Comparison of ENCODE assay signal across 9 cellular contexts in the genomic region with DNA sequence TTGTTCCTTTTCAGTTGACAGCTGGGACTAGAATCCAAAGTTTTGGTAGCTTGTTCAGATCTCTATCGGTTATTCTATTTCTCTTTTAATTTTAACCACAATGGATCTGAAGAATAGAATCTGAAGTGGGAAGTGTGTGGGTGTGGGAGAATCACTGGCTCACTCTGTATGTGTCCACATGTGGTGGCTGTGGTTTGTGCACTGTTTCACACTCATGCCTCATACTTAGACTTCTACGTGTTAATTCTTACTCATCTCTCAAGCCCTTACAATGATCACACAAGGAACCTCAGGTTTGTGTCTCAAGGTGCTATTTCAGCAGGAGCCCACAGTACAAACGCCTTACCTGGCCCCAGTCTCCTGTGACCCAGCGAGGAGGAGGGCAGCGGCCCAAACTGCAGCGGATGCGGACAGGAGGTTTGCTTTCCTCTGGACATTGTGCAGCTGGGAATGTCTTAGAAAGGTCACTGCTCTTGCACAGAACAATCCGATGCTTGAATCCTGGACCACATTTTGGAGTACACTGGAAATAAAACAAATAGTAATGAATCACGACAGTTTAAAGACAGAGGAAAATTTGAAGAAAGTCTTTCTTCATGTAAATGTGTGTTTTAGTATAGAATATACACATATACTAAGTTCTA.
DNase-seq lines count a peak whose midpoint lies in the region; ATAC-seq and TF ChIP-seq lines count a peak whose summit lies in the region.
"Had no signal": no experiment of that assay in that cellular context is flagged by ENCODE, and none has a peak within 500 bp of the region (broad histone marks: within the 10 kb centered on the region; RNA-seq: fewer than 3 reads in every experiment).

No MANE protein-coding gene starts in this region.

- H3K9me3 Mint-ChIP-seq in mesothelial cell of epicardium: no peaks in the 10 kb centered on the region

- H3K27me3 Mint-ChIP-seq in mesothelial cell of epicardium (ENCODE audit: low read depth): no peaks in the 10 kb centered on the region

- H3K27ac Mint-ChIP-seq in mesothelial cell of epicardium: no peak overlapping the region

- H3K4me1 Mint-ChIP-seq in mesothelial cell of epicardium: no peaks in the 10 kb centered on the region

- H3K4me3 Mint-ChIP-seq in mesothelial cell of epicardium: no peak overlapping the region

- peak; percentile 98 for ATAC-seq in HG03103 (IDR thresholded peaks at IDR 0.05; ENCODE audit: low read depth, unreplicated experiment)

- DNase-seq in NK-92 treated with Interleukin-12 subunit alpha and Interleukin-12 subunit beta, amount 100 ng/mL, for 24 hours (lab: John Stamatoyannopoulos, UW): peak; percentile 12
- DNase-seq in NK-92 (lab: John Stamatoyannopoulos, UW; ENCODE audit: unreplicated experiment) (no peak), amniotic epithelial cell (ENCODE audit: low read depth) (peak; percentile 55), NCI-H1930 (lab: John Stamatoyannopoulos, UW) (no peak), NCI-H524 treated with DMSO at 0.1 percent for 48 hours (lab: John Stamatoyannopoulos, UW) (no peak), mesothelial cell of epicardium (ENCODE audit: low spot score in 2 of 2, unreplicated experiment in 2 of 2) (no peak)
- peak; percentile 3 to 21 for DNase-seq in stimulated activated CD8-positive, alpha-beta memory T cell treated with anti-CD3 and anti-CD28 coated beads, Interleukin-7, amount 100 ng/mL, for 4 hours (ENCODE audit: low read depth in 2 of 2)
- DNase-seq: 8988T had no signal

- H3K36me3 Mint-ChIP-seq in mesothelial cell of epicardium: peaks cover 35% of the 10 kb centered on the region

- no peak for TF ChIP-seq CTCF in mesothelial cell of epicardium (IDR thresholded peaks at IDR 0.05; ENCODE audit: unreplicated experiment)

Comparison
In these comparisons a context has a peak if more than half of its experiments do, and no peak if none do; other contexts are left out.
1. DNase-seq: peak in NK-92 treated with Interleukin-12 subunit alpha and Interleukin-12 subunit beta, amount 100 ng/mL, for 24 hours (single experiment), amniotic epithelial cell (single experiment) and stimulated activated CD8-positive, alpha-beta memory T cell treated with anti-CD3 and anti-CD28 coated beads, Interleukin-7, amount 100 ng/mL, for 4 hours (2 of 2); none in NK-92 (single experiment), NCI-H1930 (0 of 2), NCI-H524 treated with DMSO at 0.1 percent for 48 hours (single experiment) and mesothelial cell of epicardium (0 of 2).